Comparison of ENCODE assay signal across 8 cellular contexts in genomic region chr18:80246656-80247402, GRCh38. TPM values are rescaled to one million over a fixed set of nuclear protein-coding genes. Genes with fewer than 3 reads are reported as not detected.
DNase-seq lines count a peak whose midpoint lies in the region; ATAC-seq and TF ChIP-seq lines count a peak whose summit lies in the region.

No MANE protein-coding gene starts in this region.

- 0% methylated on average over 8 of the region's 83 CpGs for WGBS in mammary epithelial cell (ENCODE audit: low coverage, missing lambda C conversion rate)
- WGBS in suprapubic skin: under 1% methylated on average over 21 of the region's 83 CpGs

- H3K4me3 ChIP-seq in Jurkat, Clone E6-1 (ENCODE audit: low read length): peak overlapping the region; percentile 52
- H3K4me3 ChIP-seq in mammary epithelial cell (replicated peaks in 1 of 3; ENCODE audit: insufficient read depth in 1 of 3, low read depth in 2 of 3, low read length in 3 of 3): peak overlapping the region; percentile 73 to 79 (median 73)
- peak overlapping the region; percentile 94 for H3K4me3 ChIP-seq in suprapubic skin

- H3K9ac ChIP-seq in mammary epithelial cell (ENCODE audit: insufficient read depth, low read length): peak overlapping the region; percentile 70

- H3K36me3 ChIP-seq in mammary epithelial cell (ENCODE audit: insufficient read depth, low read length): peaks cover 3% of the 10 kb centered on the region
- H3K36me3 ChIP-seq in suprapubic skin: no peaks in the 10 kb centered on the region

- no peaks in the 10 kb centered on the region for H4K20me1 ChIP-seq in mammary epithelial cell (ENCODE audit: insufficient read depth, low read length)

- H3K4me2 ChIP-seq in mammary epithelial cell (ENCODE audit: insufficient read depth, low read depth, low read length): peak overlapping the region; percentile 70

- TF ChIP-seq EP300 in suprapubic skin (IDR thresholded peaks at IDR 0.05): no peak

- H3K9me3 ChIP-seq in mammary epithelial cell (replicated peaks; ENCODE audit: insufficient read depth, low read length): no peaks in the 10 kb centered on the region
- no peaks in the 10 kb centered on the region for H3K9me3 ChIP-seq in suprapubic skin

- TF ChIP-seq POLR2A in suprapubic skin (IDR thresholded peaks at IDR 0.05): no peak

- dilution Hi-C loops in mammary epithelial cell (cut with HindIII; ENCODE audit: low sequenced_read_pairs): no loop called here

- peaks cover 53% of the 10 kb centered on the region for H3K4me1 ChIP-seq in mammary epithelial cell (ENCODE audit: insufficient read depth, low read length)
- H3K4me1 ChIP-seq in suprapubic skin: peaks cover 59% of the 10 kb centered on the region

- peak overlapping the region; percentile 83 for H2AFZ ChIP-seq in mammary epithelial cell (ENCODE audit: low read depth, low read length)

- no peak for TF ChIP-seq CTCF in mammary epithelial cell (conservative IDR thresholded peaks at IDR 0.05 in 1 of 2, IDR thresholded peaks at IDR 0.05 in 1 of 2; ENCODE audit: extremely low read depth in 1 of 2, insufficient read depth in 1 of 2, low read depth in 1 of 2, low read length in 2 of 2)
- no peak for TF ChIP-seq CTCF in suprapubic skin (IDR thresholded peaks at IDR 0.05)

- peak; percentile 32 for DNase-seq in ELF-1 (ENCODE audit: low read depth, low spot score)
- no peak for DNase-seq in Jurkat, Clone E6-1 (ENCODE audit: low read depth, low spot score)
- peak; percentile 65 for DNase-seq in mammary epithelial cell
- DNase-seq in left lobe of liver (ENCODE audit: low spot score): peak; percentile 58
- peak in 1 of 2 donors; percentile 79 for DNase-seq in suprapubic skin (ENCODE audit: low spot score in 2 of 2)
- no peak for DNase-seq in foreskin melanocyte

- no TSS peak for BruUV-seq in mammary epithelial cell (replicated peaks; lab: Mats Ljungman, UMichigan)

- peaks cover 45% of the 10 kb centered on the region for H3K79me2 ChIP-seq in mammary epithelial cell (ENCODE audit: insufficient read depth, low read length)

- H3K27me3 ChIP-seq in mammary epithelial cell (ENCODE audit: insufficient read depth, low read length) (no peaks in the 10 kb centered on the region), suprapubic skin (no peaks in the 10 kb centered on the region)

- H3K27ac ChIP-seq in mammary epithelial cell (ENCODE audit: insufficient read depth, low read depth, low read length) (peak overlapping the region; percentile 58), suprapubic skin (peak overlapping the region; percentile 97)

- intact Hi-C loops in mammary epithelial cell (cut with micrococcal nuclease): loop anchor here (2.0 kb wide), 1 partner anchor 46 kb away; no protein-coding TSS in a partner anchor

- CTCF ChIA-PET in mammary epithelial cell (lab: Charles Lee; ENCODE audit: low non-redundant PET): no interaction called here

- in situ Hi-C loops in mammary epithelial cell (cut with MboI; ENCODE audit: low sequenced_read_pairs in 2 of 2): no loop called here

- ATAC-seq in GM21423 (IDR thresholded peaks at IDR 0.05; ENCODE audit: unreplicated experiment) (peak; percentile 48), left lobe of liver (peak; percentile 64), GM18870 (IDR thresholded peaks at IDR 0.05; ENCODE audit: unreplicated experiment) (no peak)

RNA-seq across cellular contexts. Expression of gene PARD6G, which starts 0.5 kb away (rescaled TPM):
- 8.4 TPM for polyA plus RNA-seq in Jurkat, Clone E6-1 (2012; ENCODE audit: insufficient read depth, insufficient read length)
- 10 to 100 TPM; 34.9 to 35.7 TPM for total RNA-seq in mammary epithelial cell
- 16.6 TPM for polyA plus RNA-seq in mammary epithelial cell
- 51.2 TPM for polyA minus RNA-seq in mammary epithelial cell
- total RNA-seq in left lobe of liver: 2.3 TPM
- 10 to 100 TPM; 47.5 to 97.6 (median 82.2) TPM for total RNA-seq in suprapubic skin

Comparison
In these comparisons a context has a peak if more than half of its experiments do, and no peak if none do; other contexts are left out.
1. DNase-seq: peak in ELF-1 (single experiment), mammary epithelial cell (single experiment) and left lobe of liver (single experiment); none in Jurkat, Clone E6-1 (single experiment) and foreskin melanocyte (single experiment).
2. RNA of gene PARD6G, which starts 0.5 kb away (total RNA-seq): 47.5 to 97.6 TPM in suprapubic skin and 34.9 to 35.7 TPM in mammary epithelial cell; 2.3 TPM in left lobe of liver (single experiment); every median in the first group is over 10 times any median in the second.
3. Peak in every context shown above with its lines, with median percentiles within 50 percentile points of each other: H3K4me3 ChIP-seq.